1 cellular context compared by ENCODE assay signal in genomic region chr16:88410297-88410968, GRCh38.
TF ChIP-seq lines count a peak whose summit lies in the region.
"Not testable (repeated sequence)": the region's sequence is repeated elsewhere in the genome, so short reads cannot be mapped to it uniquely, and the experiment has no call there.

No MANE protein-coding gene starts in this region.

TF ChIP-seq in K562, 482 proteins besides CTCF, POLR2A, EP300 and RAD21:
- TF ChIP-seq ATF7 (IDR thresholded peaks at IDR 0.05) (0 out of 2 replicates have a peak, but pooled peaks have one; percentile 37), TARDBP (IDR thresholded peaks at IDR 0.05) (peak; percentile 38; the same call in 1 of the 2 replicates), CREB1 (IDR thresholded peaks at IDR 0.05) (peak; percentile 81), CREB1 (CRISPR knock-in tag; IDR thresholded peaks at IDR 0.05) (peak; percentile 89), PKNOX1 (IDR thresholded peaks at IDR 0.05) (peak; percentile 20; the same call in 1 of the 2 replicates), BHLHE40 (IDR thresholded peaks at IDR 0.05; ENCODE audit: low read length) (peak; percentile 64), ATF1 (tag; IDR thresholded peaks at IDR 0.05) (peak; percentile 82), MEIS2 (IDR thresholded peaks at IDR 0.05; ENCODE audit: partially characterized antibody) (peak; percentile 10), TFE3 (CRISPR knock-in tag; IDR thresholded peaks at IDR 0.05) (peak; percentile 90), CBFA2T2 (conservative IDR thresholded peaks at IDR 0.05) (peak; percentile 83), MTA3 (IDR thresholded peaks at IDR 0.05; ENCODE audit: borderline replicate concordance) (peak; percentile 51; the same call in 1 of the 2 replicates), RAD51 (IDR thresholded peaks at IDR 0.05; ENCODE audit: borderline replicate concordance, low read depth) (peak; percentile 97), FOXK2 (conservative IDR thresholded peaks at IDR 0.05 in 1 of 2, IDR thresholded peaks at IDR 0.05 in 1 of 2; ENCODE audit: low read depth in 2 of 2) (0 out of 4 replicates have a peak, but pooled peaks of 1 of the 2 experiments have one; percentile 14), NR2C2 (CRISPR knock-in tag; IDR thresholded peaks at IDR 0.05) (peak; percentile 93), NR2C2 (tag; IDR thresholded peaks at IDR 0.05) (peak; percentile 92), NCOA1 (IDR thresholded peaks at IDR 0.05; ENCODE audit: low read depth) (peak; percentile 60), TOE1 (IDR thresholded peaks at IDR 0.05; ENCODE audit: borderline replicate concordance) (peak; percentile 76; the same call in 1 of the 2 replicates), NR2C1 (tag; IDR thresholded peaks at IDR 0.05) (peak; percentile 76), FOXM1 (CRISPR knock-in tag; IDR thresholded peaks at IDR 0.05; ENCODE audit: low read depth) (0 out of 2 replicates have a peak, but pooled peaks have one; percentile 1), CREM (IDR thresholded peaks at IDR 0.05; ENCODE audit: low read depth) (peak; percentile 74; the same call in 1 of the 2 replicates)
- not testable (repeated sequence) for TF ChIP-seq ATF1 (CRISPR knock-in tag; IDR thresholded peaks at IDR 0.05); TOE1 (CRISPR knock-in tag; IDR thresholded peaks at IDR 0.05; ENCODE audit: borderline replicate concordance, low read depth); NR2C1 (IDR thresholded peaks at IDR 0.05); FOXM1 (IDR thresholded peaks at IDR 0.05; ENCODE audit: low read depth)
- TF ChIP-seq, protein P1, sequence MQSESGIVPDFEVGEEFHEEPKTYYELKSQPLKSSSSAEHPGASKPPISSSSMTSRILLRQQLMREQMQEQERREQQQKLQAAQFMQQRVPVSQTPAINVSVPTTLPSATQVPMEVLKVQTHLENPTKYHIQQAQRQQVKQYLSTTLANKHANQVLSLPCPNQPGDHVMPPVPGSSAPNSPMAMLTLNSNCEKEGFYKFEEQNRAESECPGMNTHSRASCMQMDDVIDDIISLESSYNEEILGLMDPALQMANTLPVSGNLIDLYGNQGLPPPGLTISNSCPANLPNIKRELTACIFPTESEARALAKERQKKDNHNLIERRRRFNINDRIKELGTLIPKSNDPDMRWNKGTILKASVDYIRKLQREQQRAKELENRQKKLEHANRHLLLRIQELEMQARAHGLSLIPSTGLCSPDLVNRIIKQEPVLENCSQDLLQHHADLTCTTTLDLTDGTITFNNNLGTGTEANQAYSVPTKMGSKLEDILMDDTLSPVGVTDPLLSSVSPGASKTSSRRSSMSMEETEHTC (IDR thresholded peaks at IDR 0.05): peak; percentile 51; the same call in 1 of the 2 replicates
- TF ChIP-seq, protein P2, sequence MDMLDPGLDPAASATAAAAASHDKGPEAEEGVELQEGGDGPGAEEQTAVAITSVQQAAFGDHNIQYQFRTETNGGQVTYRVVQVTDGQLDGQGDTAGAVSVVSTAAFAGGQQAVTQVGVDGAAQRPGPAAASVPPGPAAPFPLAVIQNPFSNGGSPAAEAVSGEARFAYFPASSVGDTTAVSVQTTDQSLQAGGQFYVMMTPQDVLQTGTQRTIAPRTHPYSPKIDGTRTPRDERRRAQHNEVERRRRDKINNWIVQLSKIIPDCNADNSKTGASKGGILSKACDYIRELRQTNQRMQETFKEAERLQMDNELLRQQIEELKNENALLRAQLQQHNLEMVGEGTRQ (CRISPR knock-in tag; IDR thresholded peaks at IDR 0.05): peak; percentile 66
- TF ChIP-seq, protein P3, sequence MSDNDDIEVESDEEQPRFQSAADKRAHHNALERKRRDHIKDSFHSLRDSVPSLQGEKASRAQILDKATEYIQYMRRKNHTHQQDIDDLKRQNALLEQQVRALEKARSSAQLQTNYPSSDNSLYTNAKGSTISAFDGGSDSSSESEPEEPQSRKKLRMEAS (CRISPR knock-in tag; IDR thresholded peaks at IDR 0.05): peak; percentile 86
- TF ChIP-seq, protein P4, sequence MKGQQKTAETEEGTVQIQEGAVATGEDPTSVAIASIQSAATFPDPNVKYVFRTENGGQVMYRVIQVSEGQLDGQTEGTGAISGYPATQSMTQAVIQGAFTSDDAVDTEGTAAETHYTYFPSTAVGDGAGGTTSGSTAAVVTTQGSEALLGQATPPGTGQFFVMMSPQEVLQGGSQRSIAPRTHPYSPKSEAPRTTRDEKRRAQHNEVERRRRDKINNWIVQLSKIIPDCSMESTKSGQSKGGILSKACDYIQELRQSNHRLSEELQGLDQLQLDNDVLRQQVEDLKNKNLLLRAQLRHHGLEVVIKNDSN (CRISPR knock-in tag; IDR thresholded peaks at IDR 0.05): peak; percentile 97
- TF ChIP-seq, protein P5, sequence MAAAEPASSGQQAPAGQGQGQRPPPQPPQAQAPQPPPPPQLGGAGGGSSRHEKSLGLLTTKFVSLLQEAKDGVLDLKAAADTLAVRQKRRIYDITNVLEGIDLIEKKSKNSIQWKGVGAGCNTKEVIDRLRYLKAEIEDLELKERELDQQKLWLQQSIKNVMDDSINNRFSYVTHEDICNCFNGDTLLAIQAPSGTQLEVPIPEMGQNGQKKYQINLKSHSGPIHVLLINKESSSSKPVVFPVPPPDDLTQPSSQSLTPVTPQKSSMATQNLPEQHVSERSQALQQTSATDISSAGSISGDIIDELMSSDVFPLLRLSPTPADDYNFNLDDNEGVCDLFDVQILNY (CRISPR knock-in tag; IDR thresholded peaks at IDR 0.05): 0 out of 2 replicates have a peak, but pooled peaks have one; percentile 32
TF ChIP-seq in K562: peak in this region for 23; not testable (repeated sequence) for 459.
